Comparison of ENCODE assay signal across 1 cellular context in the genomic region with DNA sequence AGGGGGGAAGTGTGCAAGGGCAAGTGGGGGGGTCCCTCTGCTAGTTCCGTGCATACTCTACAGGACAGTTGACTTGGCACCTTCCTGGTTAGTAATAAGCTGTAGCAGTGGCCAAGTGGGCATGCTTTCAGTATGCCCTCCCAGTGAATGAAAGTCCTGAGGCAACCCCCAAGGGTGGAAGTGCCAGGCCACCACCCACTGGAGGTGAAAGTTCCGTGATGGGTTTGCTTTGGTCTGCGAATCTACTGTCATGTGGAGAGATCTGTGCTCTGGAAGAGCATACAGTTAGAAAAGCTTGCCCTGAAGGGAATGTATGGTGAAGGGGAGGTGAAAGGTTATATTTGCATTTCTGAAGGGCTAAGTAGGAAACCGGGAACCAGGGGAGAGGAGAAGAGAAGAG.
TF ChIP-seq lines count a peak whose summit lies in the region.

No MANE protein-coding gene starts in this region.

TF ChIP-seq in H1, 55 proteins besides CTCF, POLR2A, EP300 and RAD21:
- TF ChIP-seq JUND (IDR thresholded peaks at IDR 0.05; ENCODE audit: low read length): no peak
- TF ChIP-seq TCF12 (IDR thresholded peaks at IDR 0.05; ENCODE audit: low read depth, low read length): no peak
- TF ChIP-seq CHD1 (IDR thresholded peaks at IDR 0.05; ENCODE audit: low read depth, low read length): no peak
- TF ChIP-seq PHF8 (conservative IDR thresholded peaks at IDR 0.05; ENCODE audit: low read depth, low read length): no peak
